In the genomic region with DNA sequence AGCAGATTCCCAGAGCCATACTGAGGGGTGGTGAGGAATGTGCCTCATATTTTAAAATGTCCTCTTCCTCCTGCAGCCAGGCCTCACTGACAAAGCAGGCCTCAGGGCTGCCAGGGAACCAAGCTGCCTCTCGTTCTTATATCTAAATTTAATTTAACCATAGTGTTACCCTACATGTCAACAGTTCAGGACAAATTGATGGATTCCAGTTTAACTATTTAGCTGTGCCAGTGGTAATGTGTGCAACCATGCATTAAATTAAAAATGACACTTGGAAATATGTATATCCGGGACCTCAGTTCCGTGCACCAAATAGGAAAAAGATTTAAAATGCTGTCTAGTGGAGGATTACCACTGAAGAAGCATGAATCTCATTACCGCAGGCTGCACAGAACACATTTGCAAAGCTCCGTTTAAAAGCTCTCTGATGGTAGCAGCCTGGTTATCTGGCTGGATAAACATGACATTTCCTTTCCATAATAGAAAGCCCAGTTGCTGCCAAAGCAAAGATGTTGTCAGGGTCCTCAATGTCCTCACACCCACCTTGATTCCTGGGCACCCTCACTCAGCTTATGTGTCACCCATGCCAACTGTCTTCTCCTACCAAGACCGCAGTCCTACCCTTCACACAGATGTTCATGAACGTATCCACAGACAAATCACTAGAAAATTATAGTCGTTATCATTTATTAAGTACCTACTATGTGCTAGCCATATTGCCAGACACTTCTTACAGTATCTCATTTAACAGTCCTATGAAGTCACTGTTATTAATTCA, we compare ENCODE assay signal across 1 cellular context.
TF ChIP-seq lines count a peak whose summit lies in the region.

No MANE protein-coding gene starts in this region.

TF ChIP-seq in neural cell, 6 proteins besides CTCF, POLR2A, EP300 and RAD21 (continued from another document):
- TF ChIP-seq SMC3 (conservative IDR thresholded peaks at IDR 0.05; ENCODE audit: poor library complexity), result no peak
- no peak for TF ChIP-seq MXI1 (conservative IDR thresholded peaks at IDR 0.05; ENCODE audit: poor library complexity, severe bottlenecking)
- no peak for TF ChIP-seq POLR2AphosphoS5 (IDR thresholded peaks at IDR 0.05)
- no peak for TF ChIP-seq EZH2 (IDR thresholded peaks at IDR 0.05; ENCODE audit: borderline replicate concordance, insufficient read depth, low read length, poor library complexity, severe bottlenecking)
